ENCODE assay signal across 26 cellular contexts in the genomic region with DNA sequence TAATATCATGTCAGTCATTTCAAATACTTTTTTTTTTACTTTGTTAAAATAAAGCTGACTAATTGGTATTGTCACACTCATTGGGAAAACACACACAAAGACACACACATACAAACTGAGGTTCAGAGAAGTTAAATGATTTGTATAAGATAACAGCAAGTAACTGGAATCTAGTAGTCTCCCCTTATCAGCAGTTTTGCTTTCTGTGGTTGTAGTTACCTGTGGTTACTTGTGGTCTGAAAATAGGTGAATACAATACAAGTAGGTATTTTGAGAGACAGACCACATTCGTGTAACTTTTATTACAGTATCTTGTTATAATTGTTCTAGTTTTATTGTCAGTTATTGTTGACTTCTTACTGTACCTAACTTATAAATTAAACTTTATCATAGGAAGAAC.
DNase-seq lines count a peak whose midpoint lies in the region; ATAC-seq and TF ChIP-seq lines count a peak whose summit lies in the region.
"Had no signal": no experiment of that assay in that cellular context is flagged by ENCODE, and none has a peak within 500 bp of the region (broad histone marks: within the 10 kb centered on the region; RNA-seq: fewer than 3 reads in every experiment).

No MANE protein-coding gene starts in this region.

- no peak overlapping the region for H3K4ac ChIP-seq in mesendoderm (ENCODE audit: low read depth, low read length)

- H3K4me2 ChIP-seq in MM.1S (ENCODE audit: low read depth, low read length) (no peak overlapping the region), mesendoderm (ENCODE audit: low read length) (no peak overlapping the region)
- H3K4me2 ChIP-seq: BLaER1 had no signal

- no peak overlapping the region for H3K27ac Mint-ChIP-seq in activated naive CD8-positive, alpha-beta T cell treated with anti-CD3 and anti-CD28 coated beads for 36 hours
- H3K27ac Mint-ChIP-seq: CD14-positive monocyte; CD4-positive, alpha-beta memory T cell; CD4-positive, CD25-positive, alpha-beta regulatory T cell; CD8-positive, alpha-beta memory T cell had no signal

- H3K36me3 Mint-ChIP-seq in activated naive CD8-positive, alpha-beta T cell treated with anti-CD3 and anti-CD28 coated beads for 36 hours = no peaks in the 10 kb centered on the region
- H3K36me3 Mint-ChIP-seq: CD14-positive monocyte; CD4-positive, alpha-beta memory T cell; CD4-positive, CD25-positive, alpha-beta regulatory T cell; CD8-positive, alpha-beta memory T cell had no signal

- H2BK5ac ChIP-seq in mesendoderm (ENCODE audit: low read length) = no peak overlapping the region

- H2BK120ac ChIP-seq in mesendoderm (ENCODE audit: low read depth, low read length) = no peak overlapping the region

- no peak overlapping the region for H4K5ac ChIP-seq in mesendoderm (ENCODE audit: low read length)

- H3K27me3 Mint-ChIP-seq in activated naive CD8-positive, alpha-beta T cell treated with anti-CD3 and anti-CD28 coated beads for 36 hours = no peaks in the 10 kb centered on the region
- H3K27me3 Mint-ChIP-seq: CD4-positive, alpha-beta memory T cell; CD4-positive, CD25-positive, alpha-beta regulatory T cell; CD8-positive, alpha-beta memory T cell had no signal

- no peaks in the 10 kb centered on the region for H3K9me2 ChIP-seq in MM.1S (replicated peaks; ENCODE audit: insufficient read depth, low read length)

- H3K4me1 Mint-ChIP-seq in activated naive CD8-positive, alpha-beta T cell treated with anti-CD3 and anti-CD28 coated beads for 36 hours = no peaks in the 10 kb centered on the region
- H3K4me1 Mint-ChIP-seq: CD14-positive monocyte; CD4-positive, alpha-beta memory T cell; CD4-positive, CD25-positive, alpha-beta regulatory T cell; CD8-positive, alpha-beta memory T cell had no signal

- H3K9me3 ChIP-seq in MM.1S (replicated peaks; ENCODE audit: insufficient read depth, low read length) = no peaks in the 10 kb centered on the region
- H3K9me3 ChIP-seq: BE2C, BLaER1 had no signal

- H3K56ac ChIP-seq in mesendoderm (ENCODE audit: low read length) = no peak overlapping the region

- no peaks in the 10 kb centered on the region for H4K20me1 ChIP-seq in MM.1S (ENCODE audit: insufficient read depth, low read length)
- H4K20me1 ChIP-seq: BLaER1 had no signal

- H3K27me3 ChIP-seq in MM.1S (replicated peaks; ENCODE audit: insufficient read depth, low read length) (no peaks in the 10 kb centered on the region), mesendoderm (ENCODE audit: insufficient read depth, low read length, poor library complexity) (no peaks in the 10 kb centered on the region)
- H3K27me3 ChIP-seq: BE2C, BLaER1 had no signal

- no peaks in the 10 kb centered on the region for H3K9me3 Mint-ChIP-seq in activated naive CD8-positive, alpha-beta T cell treated with anti-CD3 and anti-CD28 coated beads for 36 hours

- H3K36me3 ChIP-seq in MM.1S (replicated peaks; ENCODE audit: insufficient read depth, low read length) = no peaks in the 10 kb centered on the region
- H3K36me3 ChIP-seq in mesendoderm (ENCODE audit: control insufficient read depth, insufficient read depth, low read length) = no peaks in the 10 kb centered on the region
- H3K36me3 ChIP-seq: BE2C, BLaER1 had no signal

- H3K18ac ChIP-seq in mesendoderm (ENCODE audit: low read length) = no peak overlapping the region

- no peak overlapping the region for H2AFZ ChIP-seq in MM.1S (ENCODE audit: low read length)

- H2BK15ac ChIP-seq in mesendoderm (replicated peaks; ENCODE audit: low read depth) = no peak overlapping the region

- DNase-seq in MM.1S = peak; percentile 72
- peak; percentile 63 for DNase-seq in mesendoderm
- no peak for DNase-seq in RKO (ENCODE audit: low spot score)
- no peak for DNase-seq in cerebellum (ENCODE audit: low spot score)
- no peak for DNase-seq in activated naive CD8-positive, alpha-beta T cell treated with anti-CD3 and anti-CD28 coated beads for 36 hours
- DNase-seq: 8988T; ACHN; BE2C; C1 segment of cervical spinal cord; CD4-positive, alpha-beta memory T cell; CD4-positive, CD25-positive, alpha-beta regulatory T cell; CD8-positive, alpha-beta memory T cell; COR-L47; DMS 273 treated with DMSO at 0.1 percent for 48 hours; DMS153; DMS53; DMS79; DND-41; EL; GDM1 had no signal

- H2AK5ac ChIP-seq in mesendoderm (ENCODE audit: low read length) = no peak overlapping the region

- WGBS in mesendoderm (ENCODE audit: extremely low coverage, insufficient coverage, low lambda C conversion rate) = no CpG with 5 or more reads among the region's 1 CpG

- no peak overlapping the region for H3K23ac ChIP-seq in mesendoderm (ENCODE audit: low read length)

- no peak overlapping the region for H3K4me3 ChIP-seq in MM.1S (ENCODE audit: low read length)
- H3K4me3 ChIP-seq in mesendoderm (ENCODE audit: low read length) = no peak overlapping the region
- H3K4me3 ChIP-seq: BLaER1, GM12878 had no signal

- H3K4me1 ChIP-seq in MM.1S (ENCODE audit: low read length) = no peaks in the 10 kb centered on the region; the same call in 1 of the 2 replicates
- H3K4me1 ChIP-seq in mesendoderm (ENCODE audit: control insufficient read depth, low read depth, low read length) = no peaks in the 10 kb centered on the region
- H3K4me1 ChIP-seq: BE2C, BLaER1 had no signal

- H3K9ac ChIP-seq in MM.1S (ENCODE audit: low read length) (no peak overlapping the region), mesendoderm (ENCODE audit: low read length) (no peak overlapping the region)
- H3K9ac ChIP-seq: BLaER1 had no signal

- H3K79me1 ChIP-seq in mesendoderm (ENCODE audit: low read length) = no peaks in the 10 kb centered on the region

- no peak overlapping the region for H3K4me3 Mint-ChIP-seq in activated naive CD8-positive, alpha-beta T cell treated with anti-CD3 and anti-CD28 coated beads for 36 hours
- H3K4me3 Mint-ChIP-seq: CD14-positive monocyte; CD4-positive, alpha-beta memory T cell; CD4-positive, CD25-positive, alpha-beta regulatory T cell; CD8-positive, alpha-beta memory T cell had no signal

- no peak overlapping the region for H4K8ac ChIP-seq in mesendoderm (ENCODE audit: low read depth, low read length)

- H3K79me2 ChIP-seq in MM.1S (ENCODE audit: low read length) = no peaks in the 10 kb centered on the region
- H3K79me2 ChIP-seq in mesendoderm (ENCODE audit: control insufficient read depth, insufficient read depth, low read length) = no peaks in the 10 kb centered on the region

- H3K27ac ChIP-seq in MM.1S (ENCODE audit: low read length) = no peak overlapping the region
- H3K27ac ChIP-seq in mesendoderm (ENCODE audit: low read depth, low read length) = no peak overlapping the region
- H3K27ac ChIP-seq: BLaER1 had no signal

- no peaks in the 10 kb centered on the region for H3F3A ChIP-seq in MM.1S (ENCODE audit: insufficient read depth, low read length)

- ATAC-seq in GM19324 (IDR thresholded peaks at IDR 0.05; ENCODE audit: low FRiP score, unreplicated experiment) (peak; percentile 62), HG02798 (IDR thresholded peaks at IDR 0.05; ENCODE audit: poor library complexity, unreplicated experiment) (peak; percentile 41), HG02981 (IDR thresholded peaks at IDR 0.05; ENCODE audit: unreplicated experiment) (no peak)
- ATAC-seq: GM12878 had no signal

- no peak for TF ChIP-seq CTCF in MM.1S (IDR thresholded peaks at IDR 0.05; ENCODE audit: low read length)

Comparison
In these comparisons a context has a peak if more than half of its experiments do, and no peak if none do; other contexts are left out.
1. DNase-seq: peak in MM.1S (single experiment) and mesendoderm (single experiment); none in RKO (single experiment), cerebellum (single experiment) and activated naive CD8-positive, alpha-beta T cell treated with anti-CD3 and anti-CD28 coated beads for 36 hours (single experiment).